14 cellular contexts compared by ENCODE assay signal in genomic region chr14:51614707-51615106, GRCh38. TPM values are rescaled to one million over a fixed set of nuclear protein-coding genes. Genes with fewer than 3 reads are reported as not detected.
A peak's percentile ranks its signal among the peaks of the same experiment; 100 is the strongest.
DNase-seq lines count a peak whose midpoint lies in the region; ATAC-seq, FAIRE-seq and TF ChIP-seq lines count a peak whose summit lies in the region.
"Had no signal": no experiment of that assay in that cellular context is flagged by ENCODE, and none has a peak within 500 bp of the region (broad histone marks: within the 10 kb centered on the region; RNA-seq: fewer than 3 reads in every experiment).

No MANE protein-coding gene starts in this region.

- H3K4me1 ChIP-seq in MM.1S (ENCODE audit: low read length), result peaks cover 34% of the 10 kb centered on the region
- H3K4me1 ChIP-seq in astrocyte (ENCODE audit: insufficient read depth, low read length), result peaks cover 34% of the 10 kb centered on the region
- H3K4me1 ChIP-seq in lower lobe of right lung, result no peaks in the 10 kb centered on the region
- H3K4me1 ChIP-seq: upper lobe of left lung had no signal

- H3K4me3 ChIP-seq in MM.1S (ENCODE audit: low read length), result no peak overlapping the region
- H3K4me3 ChIP-seq in astrocyte (ENCODE audit: insufficient read depth, low read depth, low read length), result no peak overlapping the region
- no peak overlapping the region for H3K4me3 ChIP-seq in lower lobe of right lung
- H3K4me3 ChIP-seq: heart right ventricle, SJCRH30, upper lobe of left lung had no signal

- no peaks in the 10 kb centered on the region for H3K9me3 ChIP-seq in MM.1S (replicated peaks; ENCODE audit: insufficient read depth, low read length)
- no peaks in the 10 kb centered on the region for H3K9me3 ChIP-seq in astrocyte (ENCODE audit: insufficient read depth, low read depth, low read length)
- H3K9me3 ChIP-seq in lower lobe of right lung, result no peaks in the 10 kb centered on the region
- H3K9me3 ChIP-seq: heart right ventricle, SJCRH30, upper lobe of left lung had no signal

- no peaks in the 10 kb centered on the region for H4K20me1 ChIP-seq in MM.1S (ENCODE audit: insufficient read depth, low read length)
- no peaks in the 10 kb centered on the region for H4K20me1 ChIP-seq in astrocyte (ENCODE audit: insufficient read depth, low read length)

- TF ChIP-seq CTCF in MM.1S (IDR thresholded peaks at IDR 0.05; ENCODE audit: low read length) (no peak), astrocyte (IDR thresholded peaks at IDR 0.05; ENCODE audit: insufficient read depth, low read depth, low read length) (no peak), GM13977 (IDR thresholded peaks at IDR 0.05; ENCODE audit: extremely low read depth, insufficient read depth, missing control alignments) (no peak), lower lobe of right lung (IDR thresholded peaks at IDR 0.05) (no peak)

- in situ Hi-C loops in GM13977 (cut with MboI; ENCODE audit: low pct_unique_long_range_greater_than_20kb, low sequenced_read_pairs, unreplicated experiment), result no loop called here

- peaks cover 21% of the 10 kb centered on the region for H3K4me1 Mint-ChIP-seq in activated naive CD8-positive, alpha-beta T cell treated with anti-CD3 and anti-CD28 coated beads, Interleukin-2, amount 50 U/mL, for 24 hours
- peaks cover 8% of the 10 kb centered on the region for H3K4me1 Mint-ChIP-seq in activated naive CD8-positive, alpha-beta T cell treated with anti-CD3 and anti-CD28 coated beads for 36 hours
- peaks cover 34% of the 10 kb centered on the region for H3K4me1 Mint-ChIP-seq in astrocyte (ENCODE audit: low read depth, unreplicated experiment)

- H3K27me3 Mint-ChIP-seq in activated naive CD8-positive, alpha-beta T cell treated with anti-CD3 and anti-CD28 coated beads, Interleukin-2, amount 50 U/mL, for 24 hours, result peaks cover 5% of the 10 kb centered on the region
- no peaks in the 10 kb centered on the region for H3K27me3 Mint-ChIP-seq in activated naive CD8-positive, alpha-beta T cell treated with anti-CD3 and anti-CD28 coated beads for 36 hours
- H3K27me3 Mint-ChIP-seq in astrocyte (ENCODE audit: low read depth, unreplicated experiment), result no peaks in the 10 kb centered on the region

- H2AFZ ChIP-seq in MM.1S (ENCODE audit: low read length) (peak overlapping the region; percentile 3; the same call in 1 of the 2 replicates), astrocyte (ENCODE audit: low read depth, low read length) (no peak overlapping the region)

- DNase-seq in activated naive CD8-positive, alpha-beta T cell treated with anti-CD3 and anti-CD28 coated beads, Interleukin-2, amount 50 U/mL, for 24 hours, result no peak
- no peak for DNase-seq in activated naive CD8-positive, alpha-beta T cell treated with anti-CD3 and anti-CD28 coated beads for 36 hours
- DNase-seq in MM.1S (peak; percentile 29), astrocyte (ENCODE audit: low read depth) (peak; percentile 93), ureter (ENCODE audit: low spot score) (no peak), GM13977 (ENCODE audit: low spot score) (no peak), lower lobe of right lung (no peak)
- DNase-seq: heart right ventricle, left cardiac atrium, MV-4-11, NCI-H82, upper lobe of left lung had no signal

- intact Hi-C loops in lower lobe of right lung (cut with DNase I), result no loop called here

- no peaks in the 10 kb centered on the region for H3K36me3 Mint-ChIP-seq in activated naive CD8-positive, alpha-beta T cell treated with anti-CD3 and anti-CD28 coated beads, Interleukin-2, amount 50 U/mL, for 24 hours (ENCODE audit: low read depth)
- no peaks in the 10 kb centered on the region for H3K36me3 Mint-ChIP-seq in activated naive CD8-positive, alpha-beta T cell treated with anti-CD3 and anti-CD28 coated beads for 36 hours
- H3K36me3 Mint-ChIP-seq in astrocyte (ENCODE audit: low read depth, unreplicated experiment), result no peaks in the 10 kb centered on the region

- H3K27ac ChIP-seq in MM.1S (ENCODE audit: low read length) (peak overlapping the region; percentile 64; the same call in 1 of the 2 replicates), astrocyte (ENCODE audit: low read depth, low read length) (no peak overlapping the region), lower lobe of right lung (no peak overlapping the region)
- H3K27ac ChIP-seq: heart right ventricle, SJCRH30, upper lobe of left lung had no signal

- FAIRE-seq in astrocyte (lab: Jason Lieb, UNC), result peak; percentile 17

- ATAC-seq in activated naive CD8-positive, alpha-beta T cell treated with anti-CD3 and anti-CD28 coated beads, Interleukin-2, amount 50 U/mL, for 24 hours, result peak; percentile 67
- no peak for ATAC-seq in HG02571 (IDR thresholded peaks at IDR 0.05; ENCODE audit: unreplicated experiment)
- ATAC-seq in lower lobe of right lung, result no peak
- ATAC-seq: heart right ventricle, left cardiac atrium had no signal

- H3K79me2 ChIP-seq in MM.1S (ENCODE audit: low read length) (no peaks in the 10 kb centered on the region), astrocyte (ENCODE audit: insufficient read depth, low read length) (no peaks in the 10 kb centered on the region)

- H3K36me3 ChIP-seq in MM.1S (replicated peaks; ENCODE audit: insufficient read depth, low read length), result no peaks in the 10 kb centered on the region
- H3K36me3 ChIP-seq in astrocyte (ENCODE audit: insufficient read depth, low read length), result no peaks in the 10 kb centered on the region
- no peaks in the 10 kb centered on the region for H3K36me3 ChIP-seq in lower lobe of right lung
- H3K36me3 ChIP-seq: heart right ventricle, SJCRH30, upper lobe of left lung had no signal

- peak overlapping the region; percentile 32; the same call in 1 of the 2 replicates for H3K9ac ChIP-seq in MM.1S (ENCODE audit: low read length)
- H3K9ac ChIP-seq in astrocyte (ENCODE audit: low read length), result no peak overlapping the region

- H3F3A ChIP-seq in MM.1S (ENCODE audit: insufficient read depth, low read length), result peaks cover under 1% of the 10 kb centered on the region; the same call in 1 of the 2 replicates

- H3K27ac Mint-ChIP-seq in activated naive CD8-positive, alpha-beta T cell treated with anti-CD3 and anti-CD28 coated beads, Interleukin-2, amount 50 U/mL, for 24 hours, result no peak overlapping the region
- no peak overlapping the region for H3K27ac Mint-ChIP-seq in activated naive CD8-positive, alpha-beta T cell treated with anti-CD3 and anti-CD28 coated beads for 36 hours
- H3K27ac Mint-ChIP-seq in astrocyte (ENCODE audit: unreplicated experiment), result no peak overlapping the region

- H3K4me3 Mint-ChIP-seq in activated naive CD8-positive, alpha-beta T cell treated with anti-CD3 and anti-CD28 coated beads, Interleukin-2, amount 50 U/mL, for 24 hours, result no peak overlapping the region
- H3K4me3 Mint-ChIP-seq in activated naive CD8-positive, alpha-beta T cell treated with anti-CD3 and anti-CD28 coated beads for 36 hours, result no peak overlapping the region
- no peak overlapping the region for H3K4me3 Mint-ChIP-seq in astrocyte (ENCODE audit: unreplicated experiment)

- H3K27me3 ChIP-seq in MM.1S (replicated peaks; ENCODE audit: insufficient read depth, low read length) (no peaks in the 10 kb centered on the region), astrocyte (ENCODE audit: insufficient read depth, low read length) (no peaks in the 10 kb centered on the region), lower lobe of right lung (ENCODE audit: low read depth) (no peaks in the 10 kb centered on the region)
- H3K27me3 ChIP-seq: heart right ventricle, SJCRH30, upper lobe of left lung had no signal

- H3K4me2 ChIP-seq in MM.1S (ENCODE audit: low read depth, low read length) (peak overlapping the region; percentile 15; the same call in 1 of the 2 replicates), astrocyte (ENCODE audit: low read length) (peak overlapping the region; percentile 3)

- no peaks in the 10 kb centered on the region for H3K9me2 ChIP-seq in MM.1S (replicated peaks; ENCODE audit: insufficient read depth, low read length)

- no peaks in the 10 kb centered on the region for H3K9me3 Mint-ChIP-seq in activated naive CD8-positive, alpha-beta T cell treated with anti-CD3 and anti-CD28 coated beads, Interleukin-2, amount 50 U/mL, for 24 hours
- no peaks in the 10 kb centered on the region for H3K9me3 Mint-ChIP-seq in activated naive CD8-positive, alpha-beta T cell treated with anti-CD3 and anti-CD28 coated beads for 36 hours
- H3K9me3 Mint-ChIP-seq in astrocyte (ENCODE audit: unreplicated experiment), result no peaks in the 10 kb centered on the region

RNA-seq across cellular contexts. Expression of gene FRMD6, which starts 37.0 kb away (rescaled TPM):
- total RNA-seq in activated naive CD8-positive, alpha-beta T cell treated with anti-CD3 and anti-CD28 coated beads for 36 hours, result 1 to 10 TPM; 3.4 to 3.9 TPM
- total RNA-seq in astrocyte (492 and 498 TPM in 2 replicates), ureter (112 TPM), lower lobe of right lung (10.0 TPM)

Comparison
In these comparisons a context has a peak if more than half of its experiments do, and no peak if none do; other contexts are left out.
1. DNase-seq: peak in MM.1S (single experiment) and astrocyte (single experiment); none in activated naive CD8-positive, alpha-beta T cell treated with anti-CD3 and anti-CD28 coated beads, Interleukin-2, amount 50 U/mL, for 24 hours (single experiment), activated naive CD8-positive, alpha-beta T cell treated with anti-CD3 and anti-CD28 coated beads for 36 hours (single experiment), ureter (single experiment), GM13977 (single experiment) and lower lobe of right lung (single experiment).
2. RNA of gene FRMD6, which starts 37.0 kb away (total RNA-seq): 492 to 498 TPM in astrocyte and 112 TPM in ureter (single experiment); 10.0 TPM in lower lobe of right lung (single experiment) and 3.4 to 3.9 TPM in activated naive CD8-positive, alpha-beta T cell treated with anti-CD3 and anti-CD28 coated beads for 36 hours; every median in the first group is over 10 times any median in the second.